Comparison of ENCODE assay signal across 1 cellular context in genomic region chr11:64746486-64746885, GRCh38.
TF ChIP-seq lines count a peak whose summit lies in the region.

No MANE protein-coding gene starts in this region.

TF ChIP-seq in H1, 55 proteins besides CTCF, POLR2A, EP300 and RAD21:
- TF ChIP-seq PHF8 (conservative IDR thresholded peaks at IDR 0.05; ENCODE audit: low read depth, low read length) (no peak), TEAD4 (IDR thresholded peaks at IDR 0.05; ENCODE audit: low read depth, low read length) (no peak), CREB1 (IDR thresholded peaks at IDR 0.05) (no peak), CBX5 (IDR thresholded peaks at IDR 0.05; ENCODE audit: low read depth, low read length) (no peak), CTBP2 (IDR thresholded peaks at IDR 0.05; ENCODE audit: borderline replicate concordance, insufficient read depth, insufficient read length, low read length) (no peak), POU5F1 (IDR thresholded peaks at IDR 0.05; ENCODE audit: low read depth, low read length) (no peak), HDAC6 (IDR thresholded peaks at IDR 0.05; ENCODE audit: low read depth, low read length) (no peak), KDM4A (IDR thresholded peaks at IDR 0.05; ENCODE audit: low read depth, low read length, severe bottlenecking) (no peak), JUN (IDR thresholded peaks at IDR 0.05; ENCODE audit: low read depth, low read length) (no peak), TAF1 (IDR thresholded peaks at IDR 0.05; ENCODE audit: low read depth, low read length) (no peak), CHD7 (IDR thresholded peaks at IDR 0.05; ENCODE audit: insufficient replicate concordance, low read length) (no peak), CHD2 (IDR thresholded peaks at IDR 0.05; ENCODE audit: low read length) (no peak), E2F6 (IDR thresholded peaks at IDR 0.05) (no peak), ATF3 (IDR thresholded peaks at IDR 0.05; ENCODE audit: insufficient read depth, low read depth, low read length) (no peak), YY1 (IDR thresholded peaks at IDR 0.05; ENCODE audit: low read depth, low read length) (no peak), KDM5A (IDR thresholded peaks at IDR 0.05; ENCODE audit: low read length) (no peak)
